In the genomic region with DNA sequence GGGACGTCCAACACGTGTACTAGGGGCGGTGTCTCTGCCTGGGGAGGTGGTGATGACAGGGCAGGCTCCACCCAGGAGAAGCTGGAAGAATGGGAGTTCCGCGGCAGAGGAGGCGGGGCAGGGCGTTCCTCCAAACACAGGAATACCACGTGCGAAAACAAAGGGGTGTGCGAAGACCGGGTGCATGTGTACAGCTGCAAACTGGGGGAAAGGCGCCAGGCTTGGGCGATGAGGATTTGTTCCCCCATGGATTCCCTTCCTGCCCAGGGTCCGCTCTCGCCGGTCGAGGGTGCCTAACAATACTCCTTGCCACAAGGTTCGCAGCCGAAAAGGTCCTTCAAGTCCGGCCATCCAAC, we compare ENCODE assay signal across 1 cellular context.
A peak's percentile ranks its signal among the peaks of the same experiment; 100 is the strongest.
TF ChIP-seq lines count a peak whose summit lies in the region.

No MANE protein-coding gene starts in this region.

TF ChIP-seq in K562, 482 proteins besides CTCF, POLR2A, EP300 and RAD21 (continued from another document and continues in another):
- TF ChIP-seq, protein P1, sequence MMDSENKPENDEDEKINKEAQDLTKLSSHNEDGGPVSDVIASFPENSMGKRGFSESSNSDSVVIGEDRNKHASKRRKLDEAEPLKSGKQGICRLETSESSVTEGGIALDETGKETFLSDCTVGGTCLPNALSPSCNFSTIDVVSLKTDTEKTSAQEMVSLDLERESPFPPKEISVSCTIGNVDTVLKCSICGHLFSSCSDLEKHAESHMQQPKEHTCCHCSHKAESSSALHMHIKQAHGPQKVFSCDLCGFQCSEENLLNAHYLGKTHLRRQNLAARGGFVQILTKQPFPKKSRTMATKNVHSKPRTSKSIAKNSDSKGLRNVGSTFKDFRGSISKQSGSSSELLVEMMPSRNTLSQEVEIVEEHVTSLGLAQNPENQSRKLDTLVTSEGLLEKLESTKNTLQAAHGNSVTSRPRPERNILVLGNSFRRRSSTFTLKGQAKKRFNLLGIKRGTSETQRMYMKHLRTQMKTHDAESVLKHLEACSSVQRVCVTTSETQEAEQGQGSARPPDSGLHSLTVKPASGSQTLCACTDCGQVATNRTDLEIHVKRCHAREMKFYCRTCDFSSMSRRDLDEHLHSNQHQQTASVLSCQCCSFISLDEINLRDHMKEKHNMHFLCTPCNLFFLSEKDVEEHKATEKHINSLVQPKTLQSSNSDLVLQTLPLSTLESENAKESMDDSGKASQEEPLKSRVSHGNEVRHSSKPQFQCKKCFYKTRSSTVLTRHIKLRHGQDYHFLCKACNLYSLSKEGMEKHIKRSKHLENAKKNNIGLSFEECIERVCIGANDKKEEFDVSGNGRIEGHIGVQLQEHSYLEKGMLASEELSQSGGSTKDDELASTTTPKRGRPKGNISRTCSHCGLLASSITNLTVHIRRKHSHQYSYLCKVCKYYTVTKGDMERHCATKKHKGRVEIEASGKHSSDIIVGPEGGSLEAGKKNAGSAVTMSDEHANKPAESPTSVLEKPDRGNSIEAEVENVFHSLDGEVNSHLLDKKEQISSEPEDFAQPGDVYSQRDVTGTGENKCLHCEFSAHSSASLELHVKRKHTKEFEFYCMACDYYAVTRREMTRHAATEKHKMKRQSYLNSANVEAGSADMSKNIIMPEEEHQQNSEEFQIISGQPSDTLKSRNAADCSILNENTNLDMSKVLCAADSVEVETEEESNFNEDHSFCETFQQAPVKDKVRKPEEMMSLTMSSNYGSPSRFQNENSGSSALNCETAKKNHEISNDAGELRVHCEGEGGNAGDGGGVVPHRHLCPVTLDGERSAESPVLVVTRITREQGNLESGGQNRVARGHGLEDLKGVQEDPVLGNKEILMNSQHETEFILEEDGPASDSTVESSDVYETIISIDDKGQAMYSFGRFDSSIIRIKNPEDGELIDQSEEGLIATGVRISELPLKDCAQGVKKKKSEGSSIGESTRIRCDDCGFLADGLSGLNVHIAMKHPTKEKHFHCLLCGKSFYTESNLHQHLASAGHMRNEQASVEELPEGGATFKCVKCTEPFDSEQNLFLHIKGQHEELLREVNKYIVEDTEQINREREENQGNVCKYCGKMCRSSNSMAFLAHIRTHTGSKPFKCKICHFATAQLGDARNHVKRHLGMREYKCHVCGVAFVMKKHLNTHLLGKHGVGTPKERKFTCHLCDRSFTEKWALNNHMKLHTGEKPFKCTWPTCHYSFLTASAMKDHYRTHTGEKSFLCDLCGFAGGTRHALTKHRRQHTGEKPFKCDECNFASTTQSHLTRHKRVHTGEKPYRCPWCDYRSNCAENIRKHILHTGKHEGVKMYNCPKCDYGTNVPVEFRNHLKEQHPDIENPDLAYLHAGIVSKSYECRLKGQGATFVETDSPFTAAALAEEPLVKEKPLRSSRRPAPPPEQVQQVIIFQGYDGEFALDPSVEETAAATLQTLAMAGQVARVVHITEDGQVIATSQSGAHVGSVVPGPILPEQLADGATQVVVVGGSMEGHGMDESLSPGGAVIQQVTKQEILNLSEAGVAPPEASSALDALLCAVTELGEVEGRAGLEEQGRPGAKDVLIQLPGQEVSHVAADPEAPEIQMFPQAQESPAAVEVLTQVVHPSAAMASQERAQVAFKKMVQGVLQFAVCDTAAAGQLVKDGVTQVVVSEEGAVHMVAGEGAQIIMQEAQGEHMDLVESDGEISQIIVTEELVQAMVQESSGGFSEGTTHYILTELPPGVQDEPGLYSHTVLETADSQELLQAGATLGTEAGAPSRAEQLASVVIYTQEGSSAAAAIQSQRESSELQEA (IDR thresholded peaks at IDR 0.05; ENCODE audit: low read depth): no peak
- no peak for TF ChIP-seq KLF10 (CRISPR knock-in tag; IDR thresholded peaks at IDR 0.05)
- no peak for TF ChIP-seq TAL1 (IDR thresholded peaks at IDR 0.05)
- peak; percentile 68; the same call in 1 of the 2 replicates for TF ChIP-seq MYC (IDR thresholded peaks at IDR 0.05; ENCODE audit: low read depth, low read length)
- no peak for TF ChIP-seq MYC (CRISPR knock-in tag; IDR thresholded peaks at IDR 0.05; ENCODE audit: borderline replicate concordance, low read depth)
- TF ChIP-seq RAD51 (IDR thresholded peaks at IDR 0.05; ENCODE audit: borderline replicate concordance, low read depth): no peak
- TF ChIP-seq, protein P2, sequence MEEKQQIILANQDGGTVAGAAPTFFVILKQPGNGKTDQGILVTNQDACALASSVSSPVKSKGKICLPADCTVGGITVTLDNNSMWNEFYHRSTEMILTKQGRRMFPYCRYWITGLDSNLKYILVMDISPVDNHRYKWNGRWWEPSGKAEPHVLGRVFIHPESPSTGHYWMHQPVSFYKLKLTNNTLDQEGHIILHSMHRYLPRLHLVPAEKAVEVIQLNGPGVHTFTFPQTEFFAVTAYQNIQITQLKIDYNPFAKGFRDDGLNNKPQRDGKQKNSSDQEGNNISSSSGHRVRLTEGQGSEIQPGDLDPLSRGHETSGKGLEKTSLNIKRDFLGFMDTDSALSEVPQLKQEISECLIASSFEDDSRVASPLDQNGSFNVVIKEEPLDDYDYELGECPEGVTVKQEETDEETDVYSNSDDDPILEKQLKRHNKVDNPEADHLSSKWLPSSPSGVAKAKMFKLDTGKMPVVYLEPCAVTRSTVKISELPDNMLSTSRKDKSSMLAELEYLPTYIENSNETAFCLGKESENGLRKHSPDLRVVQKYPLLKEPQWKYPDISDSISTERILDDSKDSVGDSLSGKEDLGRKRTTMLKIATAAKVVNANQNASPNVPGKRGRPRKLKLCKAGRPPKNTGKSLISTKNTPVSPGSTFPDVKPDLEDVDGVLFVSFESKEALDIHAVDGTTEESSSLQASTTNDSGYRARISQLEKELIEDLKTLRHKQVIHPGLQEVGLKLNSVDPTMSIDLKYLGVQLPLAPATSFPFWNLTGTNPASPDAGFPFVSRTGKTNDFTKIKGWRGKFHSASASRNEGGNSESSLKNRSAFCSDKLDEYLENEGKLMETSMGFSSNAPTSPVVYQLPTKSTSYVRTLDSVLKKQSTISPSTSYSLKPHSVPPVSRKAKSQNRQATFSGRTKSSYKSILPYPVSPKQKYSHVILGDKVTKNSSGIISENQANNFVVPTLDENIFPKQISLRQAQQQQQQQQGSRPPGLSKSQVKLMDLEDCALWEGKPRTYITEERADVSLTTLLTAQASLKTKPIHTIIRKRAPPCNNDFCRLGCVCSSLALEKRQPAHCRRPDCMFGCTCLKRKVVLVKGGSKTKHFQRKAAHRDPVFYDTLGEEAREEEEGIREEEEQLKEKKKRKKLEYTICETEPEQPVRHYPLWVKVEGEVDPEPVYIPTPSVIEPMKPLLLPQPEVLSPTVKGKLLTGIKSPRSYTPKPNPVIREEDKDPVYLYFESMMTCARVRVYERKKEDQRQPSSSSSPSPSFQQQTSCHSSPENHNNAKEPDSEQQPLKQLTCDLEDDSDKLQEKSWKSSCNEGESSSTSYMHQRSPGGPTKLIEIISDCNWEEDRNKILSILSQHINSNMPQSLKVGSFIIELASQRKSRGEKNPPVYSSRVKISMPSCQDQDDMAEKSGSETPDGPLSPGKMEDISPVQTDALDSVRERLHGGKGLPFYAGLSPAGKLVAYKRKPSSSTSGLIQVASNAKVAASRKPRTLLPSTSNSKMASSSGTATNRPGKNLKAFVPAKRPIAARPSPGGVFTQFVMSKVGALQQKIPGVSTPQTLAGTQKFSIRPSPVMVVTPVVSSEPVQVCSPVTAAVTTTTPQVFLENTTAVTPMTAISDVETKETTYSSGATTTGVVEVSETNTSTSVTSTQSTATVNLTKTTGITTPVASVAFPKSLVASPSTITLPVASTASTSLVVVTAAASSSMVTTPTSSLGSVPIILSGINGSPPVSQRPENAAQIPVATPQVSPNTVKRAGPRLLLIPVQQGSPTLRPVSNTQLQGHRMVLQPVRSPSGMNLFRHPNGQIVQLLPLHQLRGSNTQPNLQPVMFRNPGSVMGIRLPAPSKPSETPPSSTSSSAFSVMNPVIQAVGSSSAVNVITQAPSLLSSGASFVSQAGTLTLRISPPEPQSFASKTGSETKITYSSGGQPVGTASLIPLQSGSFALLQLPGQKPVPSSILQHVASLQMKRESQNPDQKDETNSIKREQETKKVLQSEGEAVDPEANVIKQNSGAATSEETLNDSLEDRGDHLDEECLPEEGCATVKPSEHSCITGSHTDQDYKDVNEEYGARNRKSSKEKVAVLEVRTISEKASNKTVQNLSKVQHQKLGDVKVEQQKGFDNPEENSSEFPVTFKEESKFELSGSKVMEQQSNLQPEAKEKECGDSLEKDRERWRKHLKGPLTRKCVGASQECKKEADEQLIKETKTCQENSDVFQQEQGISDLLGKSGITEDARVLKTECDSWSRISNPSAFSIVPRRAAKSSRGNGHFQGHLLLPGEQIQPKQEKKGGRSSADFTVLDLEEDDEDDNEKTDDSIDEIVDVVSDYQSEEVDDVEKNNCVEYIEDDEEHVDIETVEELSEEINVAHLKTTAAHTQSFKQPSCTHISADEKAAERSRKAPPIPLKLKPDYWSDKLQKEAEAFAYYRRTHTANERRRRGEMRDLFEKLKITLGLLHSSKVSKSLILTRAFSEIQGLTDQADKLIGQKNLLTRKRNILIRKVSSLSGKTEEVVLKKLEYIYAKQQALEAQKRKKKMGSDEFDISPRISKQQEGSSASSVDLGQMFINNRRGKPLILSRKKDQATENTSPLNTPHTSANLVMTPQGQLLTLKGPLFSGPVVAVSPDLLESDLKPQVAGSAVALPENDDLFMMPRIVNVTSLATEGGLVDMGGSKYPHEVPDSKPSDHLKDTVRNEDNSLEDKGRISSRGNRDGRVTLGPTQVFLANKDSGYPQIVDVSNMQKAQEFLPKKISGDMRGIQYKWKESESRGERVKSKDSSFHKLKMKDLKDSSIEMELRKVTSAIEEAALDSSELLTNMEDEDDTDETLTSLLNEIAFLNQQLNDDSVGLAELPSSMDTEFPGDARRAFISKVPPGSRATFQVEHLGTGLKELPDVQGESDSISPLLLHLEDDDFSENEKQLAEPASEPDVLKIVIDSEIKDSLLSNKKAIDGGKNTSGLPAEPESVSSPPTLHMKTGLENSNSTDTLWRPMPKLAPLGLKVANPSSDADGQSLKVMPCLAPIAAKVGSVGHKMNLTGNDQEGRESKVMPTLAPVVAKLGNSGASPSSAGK (IDR thresholded peaks at IDR 0.05): peak; percentile 98
- TF ChIP-seq U2AF2 (optimal IDR thresholded peaks at IDR 0.05; ENCODE audit: low read depth, low read length): no peak
- TF ChIP-seq ZC3H11A (IDR thresholded peaks at IDR 0.05; ENCODE audit: low read depth, low read length): no peak
- peak; percentile 88 to 90 for TF ChIP-seq FOXK2 (conservative IDR thresholded peaks at IDR 0.05 in 1 of 2, IDR thresholded peaks at IDR 0.05 in 1 of 2; ENCODE audit: low read depth in 2 of 2)
- TF ChIP-seq, protein P3, sequence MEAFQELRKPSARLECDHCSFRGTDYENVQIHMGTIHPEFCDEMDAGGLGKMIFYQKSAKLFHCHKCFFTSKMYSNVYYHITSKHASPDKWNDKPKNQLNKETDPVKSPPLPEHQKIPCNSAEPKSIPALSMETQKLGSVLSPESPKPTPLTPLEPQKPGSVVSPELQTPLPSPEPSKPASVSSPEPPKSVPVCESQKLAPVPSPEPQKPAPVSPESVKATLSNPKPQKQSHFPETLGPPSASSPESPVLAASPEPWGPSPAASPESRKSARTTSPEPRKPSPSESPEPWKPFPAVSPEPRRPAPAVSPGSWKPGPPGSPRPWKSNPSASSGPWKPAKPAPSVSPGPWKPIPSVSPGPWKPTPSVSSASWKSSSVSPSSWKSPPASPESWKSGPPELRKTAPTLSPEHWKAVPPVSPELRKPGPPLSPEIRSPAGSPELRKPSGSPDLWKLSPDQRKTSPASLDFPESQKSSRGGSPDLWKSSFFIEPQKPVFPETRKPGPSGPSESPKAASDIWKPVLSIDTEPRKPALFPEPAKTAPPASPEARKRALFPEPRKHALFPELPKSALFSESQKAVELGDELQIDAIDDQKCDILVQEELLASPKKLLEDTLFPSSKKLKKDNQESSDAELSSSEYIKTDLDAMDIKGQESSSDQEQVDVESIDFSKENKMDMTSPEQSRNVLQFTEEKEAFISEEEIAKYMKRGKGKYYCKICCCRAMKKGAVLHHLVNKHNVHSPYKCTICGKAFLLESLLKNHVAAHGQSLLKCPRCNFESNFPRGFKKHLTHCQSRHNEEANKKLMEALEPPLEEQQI (IDR thresholded peaks at IDR 0.05): no peak
- no peak for TF ChIP-seq SPI1 (IDR thresholded peaks at IDR 0.05; ENCODE audit: borderline replicate concordance, low read depth, low read length)
- TF ChIP-seq SIN3B (IDR thresholded peaks at IDR 0.05; ENCODE audit: low read depth): no peak
- 0 out of 4 replicates have a peak, but pooled peaks of 1 of the 2 experiments have one; percentile 18 for TF ChIP-seq TEAD1 (CRISPR knock-in tag; IDR thresholded peaks at IDR 0.05)
- no peak for TF ChIP-seq XRCC4 (IDR thresholded peaks at IDR 0.05; ENCODE audit: extremely low read depth, insufficient read depth, insufficient read length)
- TF ChIP-seq NONO (IDR thresholded peaks at IDR 0.05; ENCODE audit: low read depth in 2 of 2, low read length in 1 of 2): no peak
- TF ChIP-seq OTX1 (CRISPR knock-in tag; IDR thresholded peaks at IDR 0.05): no peak
- TF ChIP-seq, protein P4, sequence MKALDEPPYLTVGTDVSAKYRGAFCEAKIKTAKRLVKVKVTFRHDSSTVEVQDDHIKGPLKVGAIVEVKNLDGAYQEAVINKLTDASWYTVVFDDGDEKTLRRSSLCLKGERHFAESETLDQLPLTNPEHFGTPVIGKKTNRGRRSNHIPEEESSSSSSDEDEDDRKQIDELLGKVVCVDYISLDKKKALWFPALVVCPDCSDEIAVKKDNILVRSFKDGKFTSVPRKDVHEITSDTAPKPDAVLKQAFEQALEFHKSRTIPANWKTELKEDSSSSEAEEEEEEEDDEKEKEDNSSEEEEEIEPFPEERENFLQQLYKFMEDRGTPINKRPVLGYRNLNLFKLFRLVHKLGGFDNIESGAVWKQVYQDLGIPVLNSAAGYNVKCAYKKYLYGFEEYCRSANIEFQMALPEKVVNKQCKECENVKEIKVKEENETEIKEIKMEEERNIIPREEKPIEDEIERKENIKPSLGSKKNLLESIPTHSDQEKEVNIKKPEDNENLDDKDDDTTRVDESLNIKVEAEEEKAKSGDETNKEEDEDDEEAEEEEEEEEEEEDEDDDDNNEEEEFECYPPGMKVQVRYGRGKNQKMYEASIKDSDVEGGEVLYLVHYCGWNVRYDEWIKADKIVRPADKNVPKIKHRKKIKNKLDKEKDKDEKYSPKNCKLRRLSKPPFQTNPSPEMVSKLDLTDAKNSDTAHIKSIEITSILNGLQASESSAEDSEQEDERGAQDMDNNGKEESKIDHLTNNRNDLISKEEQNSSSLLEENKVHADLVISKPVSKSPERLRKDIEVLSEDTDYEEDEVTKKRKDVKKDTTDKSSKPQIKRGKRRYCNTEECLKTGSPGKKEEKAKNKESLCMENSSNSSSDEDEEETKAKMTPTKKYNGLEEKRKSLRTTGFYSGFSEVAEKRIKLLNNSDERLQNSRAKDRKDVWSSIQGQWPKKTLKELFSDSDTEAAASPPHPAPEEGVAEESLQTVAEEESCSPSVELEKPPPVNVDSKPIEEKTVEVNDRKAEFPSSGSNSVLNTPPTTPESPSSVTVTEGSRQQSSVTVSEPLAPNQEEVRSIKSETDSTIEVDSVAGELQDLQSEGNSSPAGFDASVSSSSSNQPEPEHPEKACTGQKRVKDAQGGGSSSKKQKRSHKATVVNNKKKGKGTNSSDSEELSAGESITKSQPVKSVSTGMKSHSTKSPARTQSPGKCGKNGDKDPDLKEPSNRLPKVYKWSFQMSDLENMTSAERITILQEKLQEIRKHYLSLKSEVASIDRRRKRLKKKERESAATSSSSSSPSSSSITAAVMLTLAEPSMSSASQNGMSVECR (CRISPR knock-in tag; IDR thresholded peaks at IDR 0.05): peak; percentile 91
- no peak for TF ChIP-seq ZNF174 (CRISPR knock-in tag; IDR thresholded peaks at IDR 0.05)
- TF ChIP-seq BRF1 (IDR thresholded peaks at IDR 0.05; ENCODE audit: borderline replicate concordance, extremely low read depth, insufficient read length): no peak
- TF ChIP-seq TAF7 (tag; IDR thresholded peaks at IDR 0.05): no peak
- 0 out of 2 replicates have a peak, but pooled peaks have one; percentile 17 for TF ChIP-seq XRCC5 (IDR thresholded peaks at IDR 0.05; ENCODE audit: low read depth, low read length)
- TF ChIP-seq FOXA1 (IDR thresholded peaks at IDR 0.05; ENCODE audit: borderline replicate concordance): no peak
